In genomic region chr16:17696696-17697095, GRCh38 we compare ENCODE assay signal across 30 cellular contexts.
"Had no signal": no experiment of that assay in that cellular context is flagged by ENCODE, and none has a peak within 500 bp of the region (broad histone marks: within the 10 kb centered on the region; RNA-seq: fewer than 3 reads in every experiment).

No MANE protein-coding gene starts in this region.

- FAIRE-seq: colon had no signal

- H3K4me3 ChIP-seq: adrenal gland, body of pancreas, esophagus muscularis mucosa, gastroesophageal sphincter had no signal

- ATAC-seq: activated CD4-positive, alpha-beta T cell treated with anti-CD3 and anti-CD28 coated beads for 36 hours; activated CD8-positive, alpha-beta memory T cell treated with anti-CD3 and anti-CD28 coated beads, Interleukin-2, amount 10 ng/mL, durations not matched to agents 7 days and 5 days; activated CD8-positive, alpha-beta T cell treated with anti-CD3 and anti-CD28 coated beads, Interleukin-2, amount 10 ng/mL, durations not matched to agents 7 days and 5 days; activated naive CD8-positive, alpha-beta T cell treated with anti-CD3 and anti-CD28 coated beads, Interleukin-2, amount 50 U/mL, for 24 hours; body of pancreas; effector memory CD8-positive, alpha-beta T cell; foreskin keratinocyte; gastroesophageal sphincter had no signal

- H3K36me3 ChIP-seq: adrenal gland, esophagus muscularis mucosa, gastroesophageal sphincter had no signal

- H3K27ac ChIP-seq: adrenal gland, body of pancreas, esophagus muscularis mucosa, foreskin keratinocyte, gastroesophageal sphincter had no signal

- DNase-seq: activated CD4-positive, alpha-beta memory T cell treated with anti-CD3 and anti-CD28 coated beads for 36 hours; activated CD4-positive, alpha-beta T cell treated with anti-CD3 and anti-CD28 coated beads for 36 hours; activated CD4-positive, alpha-beta T cell treated with anti-CD3 and anti-CD28 coated beads, Interleukin-2, amount 10 ng/mL, durations not matched to agents 24 days and 14 days; activated CD4-positive, CD25-positive, alpha-beta regulatory T cell; activated CD4-positive, CD25-positive, alpha-beta regulatory T cell treated with anti-CD3 and anti-CD28 coated beads, Interleukin-2, amount 50 U/mL, for 72 hours; activated CD8-positive, alpha-beta memory T cell treated with anti-CD3 and anti-CD28 coated beads, Interleukin-2, amount 10 ng/mL, durations not matched to agents 7 days and 5 days; activated CD8-positive, alpha-beta memory T cell treated with anti-CD3 and anti-CD28 coated beads, Interleukin-2, amount 50 U/mL, for 4 hours; activated CD8-positive, alpha-beta T cell treated with anti-CD3 and anti-CD28 coated beads, Interleukin-2, amount 10 ng/mL, durations not matched to agents 7 days and 5 days; activated gamma-delta T cell; activated naive CD4-positive, alpha-beta T cell treated with anti-CD3 and anti-CD28 coated beads, Interleukin-2, amount 50 U/mL, for 16 hours; activated naive CD4-positive, alpha-beta T cell treated with Interleukin-2 at 50 U/mL for 16 hours; activated naive CD8-positive, alpha-beta T cell treated with anti-CD3 and anti-CD28 coated beads for 36 hours; activated naive CD8-positive, alpha-beta T cell treated with anti-CD3 and anti-CD28 coated beads, Interleukin-2, amount 50 U/mL, for 24 hours; activated T-cell treated with anti-CD3 and anti-CD28 coated beads, Interleukin-2, amount 50 U/mL, for 1 hour; activated T-cell treated with anti-CD3 and anti-CD28 coated beads, Interleukin-2, amount 50 U/mL, for 48 hours; adrenal gland; amygdala; aorta; body of pancreas; caudate nucleus; cortex of kidney; dermis blood vessel endothelial cell; effector CD4-positive, alpha-beta T cell; effector memory CD8-positive, alpha-beta T cell; erythroblast; foreskin keratinocyte; T-helper 2 cell had no signal

- H3K4me1 ChIP-seq: adrenal gland, body of pancreas, foreskin keratinocyte had no signal

- H3K9me3 ChIP-seq: adrenal gland, body of pancreas, esophagus muscularis mucosa, gastroesophageal sphincter had no signal

- H3K27me3 ChIP-seq: adrenal gland, body of pancreas, esophagus muscularis mucosa, foreskin keratinocyte, gastroesophageal sphincter had no signal
